1 cellular context compared by ENCODE assay signal in genomic region chr19:32936065-32936464, GRCh38.
TF ChIP-seq lines count a peak whose summit lies in the region.

No MANE protein-coding gene starts in this region.

TF ChIP-seq in A549, 52 proteins besides CTCF, POLR2A, EP300 and RAD21 (continued from another document):
- TF ChIP-seq PBX3 (IDR thresholded peaks at IDR 0.05) (no peak), ESRRA (IDR thresholded peaks at IDR 0.05; ENCODE audit: borderline replicate concordance, low read length) (no peak), EHMT2 (IDR thresholded peaks at IDR 0.05; ENCODE audit: low read depth) (no peak), CBX2 (IDR thresholded peaks at IDR 0.05; ENCODE audit: borderline replicate concordance, low read depth) (no peak), HOXA7 (CRISPR knock-in tag; IDR thresholded peaks at IDR 0.05) (no peak), CBX8 (IDR thresholded peaks at IDR 0.05) (no peak), NR3C1 (IDR thresholded peaks at IDR 0.05) (no peak), FOSB (CRISPR knock-in tag; IDR thresholded peaks at IDR 0.05) (no peak), RNF2 (IDR thresholded peaks at IDR 0.05; ENCODE audit: borderline replicate concordance, low read depth) (no peak)
